In the genomic region with DNA sequence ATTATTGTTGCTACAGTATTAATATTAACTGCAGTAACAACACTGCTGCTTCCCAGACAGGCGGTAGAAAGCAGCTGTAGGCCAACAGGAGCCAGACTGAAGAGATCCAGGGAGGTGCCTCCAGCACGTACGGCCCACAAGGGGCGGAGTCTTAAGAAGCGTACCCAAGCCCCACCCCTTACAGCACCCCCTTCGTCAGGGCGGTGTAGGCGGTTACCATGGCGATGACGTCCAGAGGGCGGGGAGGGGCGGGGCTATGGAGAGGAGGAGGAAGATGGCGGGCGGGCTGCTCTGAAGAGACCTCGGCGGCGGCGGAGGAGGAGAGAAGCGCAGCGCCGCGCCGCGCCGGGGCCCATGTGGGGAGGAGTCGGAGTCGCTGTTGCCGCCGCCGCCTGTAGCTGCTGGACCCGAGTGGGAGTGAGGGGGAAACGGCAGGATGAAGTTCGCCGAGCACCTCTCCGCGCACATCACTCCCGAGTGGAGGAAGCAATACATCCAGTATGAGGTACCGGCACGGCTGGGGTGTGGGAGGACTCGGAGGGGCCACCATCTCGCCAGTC, we compare ENCODE assay signal across 1 cellular context.
TF ChIP-seq lines count a peak whose summit lies in the region.

Gene XPR1, plus strand, starts transcription at position 257 of the 560 bp plus-strand sequence. Its CDS starts 180 bp downstream, at position 437.

TF ChIP-seq in HepG2, 621 proteins besides CTCF, POLR2A, EP300 and RAD21 (continued from another document and continues in another):
- TF ChIP-seq, protein P1, sequence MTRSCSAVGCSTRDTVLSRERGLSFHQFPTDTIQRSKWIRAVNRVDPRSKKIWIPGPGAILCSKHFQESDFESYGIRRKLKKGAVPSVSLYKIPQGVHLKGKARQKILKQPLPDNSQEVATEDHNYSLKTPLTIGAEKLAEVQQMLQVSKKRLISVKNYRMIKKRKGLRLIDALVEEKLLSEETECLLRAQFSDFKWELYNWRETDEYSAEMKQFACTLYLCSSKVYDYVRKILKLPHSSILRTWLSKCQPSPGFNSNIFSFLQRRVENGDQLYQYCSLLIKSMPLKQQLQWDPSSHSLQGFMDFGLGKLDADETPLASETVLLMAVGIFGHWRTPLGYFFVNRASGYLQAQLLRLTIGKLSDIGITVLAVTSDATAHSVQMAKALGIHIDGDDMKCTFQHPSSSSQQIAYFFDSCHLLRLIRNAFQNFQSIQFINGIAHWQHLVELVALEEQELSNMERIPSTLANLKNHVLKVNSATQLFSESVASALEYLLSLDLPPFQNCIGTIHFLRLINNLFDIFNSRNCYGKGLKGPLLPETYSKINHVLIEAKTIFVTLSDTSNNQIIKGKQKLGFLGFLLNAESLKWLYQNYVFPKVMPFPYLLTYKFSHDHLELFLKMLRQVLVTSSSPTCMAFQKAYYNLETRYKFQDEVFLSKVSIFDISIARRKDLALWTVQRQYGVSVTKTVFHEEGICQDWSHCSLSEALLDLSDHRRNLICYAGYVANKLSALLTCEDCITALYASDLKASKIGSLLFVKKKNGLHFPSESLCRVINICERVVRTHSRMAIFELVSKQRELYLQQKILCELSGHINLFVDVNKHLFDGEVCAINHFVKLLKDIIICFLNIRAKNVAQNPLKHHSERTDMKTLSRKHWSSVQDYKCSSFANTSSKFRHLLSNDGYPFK (CRISPR knock-in tag; IDR thresholded peaks at IDR 0.05; ENCODE audit: borderline replicate concordance), result no peak
- peak; percentile 30; the same call in 1 of the 2 replicates for TF ChIP-seq ZFP37 (CRISPR knock-in tag; IDR thresholded peaks at IDR 0.05; ENCODE audit: borderline replicate concordance)
- TF ChIP-seq HNRNPUL1 (IDR thresholded peaks at IDR 0.05; ENCODE audit: low read depth, low read length), result no peak
- no peak for TF ChIP-seq BRCA1 (CRISPR knock-in tag; IDR thresholded peaks at IDR 0.05)
- no peak for TF ChIP-seq RFX5 (IDR thresholded peaks at IDR 0.05; ENCODE audit: low read depth, low read length)
- no peak; the same call in 1 of the 2 replicates for TF ChIP-seq IRX3 (CRISPR knock-in tag; IDR thresholded peaks at IDR 0.05; ENCODE audit: borderline replicate concordance, low read depth)
- peak; percentile 32; the same call in 1 of the 2 replicates for TF ChIP-seq ZNF12 (CRISPR knock-in tag; IDR thresholded peaks at IDR 0.05)
- TF ChIP-seq ZNF614 (CRISPR knock-in tag; IDR thresholded peaks at IDR 0.05; ENCODE audit: borderline replicate concordance), result no peak
- TF ChIP-seq, protein P2, sequence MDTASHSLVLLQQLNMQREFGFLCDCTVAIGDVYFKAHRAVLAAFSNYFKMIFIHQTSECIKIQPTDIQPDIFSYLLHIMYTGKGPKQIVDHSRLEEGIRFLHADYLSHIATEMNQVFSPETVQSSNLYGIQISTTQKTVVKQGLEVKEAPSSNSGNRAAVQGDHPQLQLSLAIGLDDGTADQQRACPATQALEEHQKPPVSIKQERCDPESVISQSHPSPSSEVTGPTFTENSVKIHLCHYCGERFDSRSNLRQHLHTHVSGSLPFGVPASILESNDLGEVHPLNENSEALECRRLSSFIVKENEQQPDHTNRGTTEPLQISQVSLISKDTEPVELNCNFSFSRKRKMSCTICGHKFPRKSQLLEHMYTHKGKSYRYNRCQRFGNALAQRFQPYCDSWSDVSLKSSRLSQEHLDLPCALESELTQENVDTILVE (CRISPR knock-in tag; IDR thresholded peaks at IDR 0.05), result peak; percentile 36; the same call in 1 of the 2 replicates
- no peak for TF ChIP-seq TBX3 (IDR thresholded peaks at IDR 0.05; ENCODE audit: borderline replicate concordance)
- no peak for TF ChIP-seq HNRNPL (IDR thresholded peaks at IDR 0.05; ENCODE audit: low read depth, low read length)
- TF ChIP-seq ZNF282 (IDR thresholded peaks at IDR 0.05; ENCODE audit: partially characterized antibody), result no peak
- TF ChIP-seq, protein P3, sequence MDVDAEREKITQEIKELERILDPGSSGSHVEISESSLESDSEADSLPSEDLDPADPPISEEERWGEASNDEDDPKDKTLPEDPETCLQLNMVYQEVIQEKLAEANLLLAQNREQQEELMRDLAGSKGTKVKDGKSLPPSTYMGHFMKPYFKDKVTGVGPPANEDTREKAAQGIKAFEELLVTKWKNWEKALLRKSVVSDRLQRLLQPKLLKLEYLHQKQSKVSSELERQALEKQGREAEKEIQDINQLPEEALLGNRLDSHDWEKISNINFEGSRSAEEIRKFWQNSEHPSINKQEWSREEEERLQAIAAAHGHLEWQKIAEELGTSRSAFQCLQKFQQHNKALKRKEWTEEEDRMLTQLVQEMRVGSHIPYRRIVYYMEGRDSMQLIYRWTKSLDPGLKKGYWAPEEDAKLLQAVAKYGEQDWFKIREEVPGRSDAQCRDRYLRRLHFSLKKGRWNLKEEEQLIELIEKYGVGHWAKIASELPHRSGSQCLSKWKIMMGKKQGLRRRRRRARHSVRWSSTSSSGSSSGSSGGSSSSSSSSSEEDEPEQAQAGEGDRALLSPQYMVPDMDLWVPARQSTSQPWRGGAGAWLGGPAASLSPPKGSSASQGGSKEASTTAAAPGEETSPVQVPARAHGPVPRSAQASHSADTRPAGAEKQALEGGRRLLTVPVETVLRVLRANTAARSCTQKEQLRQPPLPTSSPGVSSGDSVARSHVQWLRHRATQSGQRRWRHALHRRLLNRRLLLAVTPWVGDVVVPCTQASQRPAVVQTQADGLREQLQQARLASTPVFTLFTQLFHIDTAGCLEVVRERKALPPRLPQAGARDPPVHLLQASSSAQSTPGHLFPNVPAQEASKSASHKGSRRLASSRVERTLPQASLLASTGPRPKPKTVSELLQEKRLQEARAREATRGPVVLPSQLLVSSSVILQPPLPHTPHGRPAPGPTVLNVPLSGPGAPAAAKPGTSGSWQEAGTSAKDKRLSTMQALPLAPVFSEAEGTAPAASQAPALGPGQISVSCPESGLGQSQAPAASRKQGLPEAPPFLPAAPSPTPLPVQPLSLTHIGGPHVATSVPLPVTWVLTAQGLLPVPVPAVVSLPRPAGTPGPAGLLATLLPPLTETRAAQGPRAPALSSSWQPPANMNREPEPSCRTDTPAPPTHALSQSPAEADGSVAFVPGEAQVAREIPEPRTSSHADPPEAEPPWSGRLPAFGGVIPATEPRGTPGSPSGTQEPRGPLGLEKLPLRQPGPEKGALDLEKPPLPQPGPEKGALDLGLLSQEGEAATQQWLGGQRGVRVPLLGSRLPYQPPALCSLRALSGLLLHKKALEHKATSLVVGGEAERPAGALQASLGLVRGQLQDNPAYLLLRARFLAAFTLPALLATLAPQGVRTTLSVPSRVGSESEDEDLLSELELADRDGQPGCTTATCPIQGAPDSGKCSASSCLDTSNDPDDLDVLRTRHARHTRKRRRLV (CRISPR knock-in tag; IDR thresholded peaks at IDR 0.05), result no peak
- no peak for TF ChIP-seq ATAD3A (CRISPR knock-in tag; IDR thresholded peaks at IDR 0.05)
- TF ChIP-seq ZNF800 (CRISPR knock-in tag; IDR thresholded peaks at IDR 0.05), result no peak
- no peak for TF ChIP-seq ZNF460 (CRISPR knock-in tag; IDR thresholded peaks at IDR 0.05; ENCODE audit: borderline replicate concordance)
- TF ChIP-seq ZSCAN30 (CRISPR knock-in tag; IDR thresholded peaks at IDR 0.05), result no peak
- no peak for TF ChIP-seq ZNF841 (CRISPR knock-in tag; IDR thresholded peaks at IDR 0.05; ENCODE audit: borderline replicate concordance)
- TF ChIP-seq ZNF101 (CRISPR knock-in tag; IDR thresholded peaks at IDR 0.05; ENCODE audit: borderline replicate concordance, low read depth), result no peak
- no peak for TF ChIP-seq ATM (IDR thresholded peaks at IDR 0.05; ENCODE audit: borderline replicate concordance)
- TF ChIP-seq HDAC6 (IDR thresholded peaks at IDR 0.05; ENCODE audit: low read depth, low read length), result no peak
- no peak for TF ChIP-seq RELA (CRISPR knock-in tag; IDR thresholded peaks at IDR 0.05)
- TF ChIP-seq ZNF451 (CRISPR knock-in tag; IDR thresholded peaks at IDR 0.05), result no peak
- no peak for TF ChIP-seq SMARCC2 (IDR thresholded peaks at IDR 0.05)
- TF ChIP-seq NFIB (CRISPR knock-in tag; IDR thresholded peaks at IDR 0.05; ENCODE audit: borderline replicate concordance), result no peak
- TF ChIP-seq ZFP36L1 (CRISPR knock-in tag; IDR thresholded peaks at IDR 0.05), result no peak
- TF ChIP-seq CAMTA2 (CRISPR knock-in tag; IDR thresholded peaks at IDR 0.05; ENCODE audit: borderline replicate concordance), result no peak
- no peak for TF ChIP-seq KDM6A (CRISPR knock-in tag; IDR thresholded peaks at IDR 0.05; ENCODE audit: low read depth)
- TF ChIP-seq ZNF639 (CRISPR knock-in tag; conservative IDR thresholded peaks at IDR 0.05), result no peak
- TF ChIP-seq, protein P4, sequence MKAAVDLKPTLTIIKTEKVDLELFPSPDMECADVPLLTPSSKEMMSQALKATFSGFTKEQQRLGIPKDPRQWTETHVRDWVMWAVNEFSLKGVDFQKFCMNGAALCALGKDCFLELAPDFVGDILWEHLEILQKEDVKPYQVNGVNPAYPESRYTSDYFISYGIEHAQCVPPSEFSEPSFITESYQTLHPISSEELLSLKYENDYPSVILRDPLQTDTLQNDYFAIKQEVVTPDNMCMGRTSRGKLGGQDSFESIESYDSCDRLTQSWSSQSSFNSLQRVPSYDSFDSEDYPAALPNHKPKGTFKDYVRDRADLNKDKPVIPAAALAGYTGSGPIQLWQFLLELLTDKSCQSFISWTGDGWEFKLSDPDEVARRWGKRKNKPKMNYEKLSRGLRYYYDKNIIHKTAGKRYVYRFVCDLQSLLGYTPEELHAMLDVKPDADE (CRISPR knock-in tag; IDR thresholded peaks at IDR 0.05), result no peak
- no peak for TF ChIP-seq ZNF670 (CRISPR knock-in tag; IDR thresholded peaks at IDR 0.05; ENCODE audit: borderline replicate concordance)
- no peak for TF ChIP-seq FOXP1 (IDR thresholded peaks at IDR 0.05)
- TF ChIP-seq FOXP1 (CRISPR knock-in tag; IDR thresholded peaks at IDR 0.05), result no peak
- TF ChIP-seq, protein P5, sequence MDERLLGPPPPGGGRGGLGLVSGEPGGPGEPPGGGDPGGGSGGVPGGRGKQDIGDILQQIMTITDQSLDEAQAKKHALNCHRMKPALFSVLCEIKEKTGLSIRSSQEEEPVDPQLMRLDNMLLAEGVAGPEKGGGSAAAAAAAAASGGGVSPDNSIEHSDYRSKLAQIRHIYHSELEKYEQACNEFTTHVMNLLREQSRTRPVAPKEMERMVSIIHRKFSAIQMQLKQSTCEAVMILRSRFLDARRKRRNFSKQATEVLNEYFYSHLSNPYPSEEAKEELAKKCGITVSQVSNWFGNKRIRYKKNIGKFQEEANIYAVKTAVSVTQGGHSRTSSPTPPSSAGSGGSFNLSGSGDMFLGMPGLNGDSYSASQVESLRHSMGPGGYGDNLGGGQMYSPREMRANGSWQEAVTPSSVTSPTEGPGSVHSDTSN (CRISPR knock-in tag; IDR thresholded peaks at IDR 0.05), result peak; percentile 38; the same call in 1 of the 2 replicates
- no peak for TF ChIP-seq ZNF562 (CRISPR knock-in tag; IDR thresholded peaks at IDR 0.05; ENCODE audit: borderline replicate concordance)
- TF ChIP-seq ZNF597 (CRISPR knock-in tag; IDR thresholded peaks at IDR 0.05), result no peak
- no peak for TF ChIP-seq ZNF335 (CRISPR knock-in tag; IDR thresholded peaks at IDR 0.05)
- TF ChIP-seq TSC22D2 (CRISPR knock-in tag; IDR thresholded peaks at IDR 0.05; ENCODE audit: borderline replicate concordance), result no peak
- TF ChIP-seq, protein P6, sequence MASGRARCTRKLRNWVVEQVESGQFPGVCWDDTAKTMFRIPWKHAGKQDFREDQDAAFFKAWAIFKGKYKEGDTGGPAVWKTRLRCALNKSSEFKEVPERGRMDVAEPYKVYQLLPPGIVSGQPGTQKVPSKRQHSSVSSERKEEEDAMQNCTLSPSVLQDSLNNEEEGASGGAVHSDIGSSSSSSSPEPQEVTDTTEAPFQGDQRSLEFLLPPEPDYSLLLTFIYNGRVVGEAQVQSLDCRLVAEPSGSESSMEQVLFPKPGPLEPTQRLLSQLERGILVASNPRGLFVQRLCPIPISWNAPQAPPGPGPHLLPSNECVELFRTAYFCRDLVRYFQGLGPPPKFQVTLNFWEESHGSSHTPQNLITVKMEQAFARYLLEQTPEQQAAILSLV (CRISPR knock-in tag; IDR thresholded peaks at IDR 0.05; ENCODE audit: borderline replicate concordance), result no peak
- no peak for TF ChIP-seq HNRNPH1 (optimal IDR thresholded peaks at IDR 0.05; ENCODE audit: low read depth, low read length)
- no peak for TF ChIP-seq ZNF24 (IDR thresholded peaks at IDR 0.05)
- TF ChIP-seq MXD1 (CRISPR knock-in tag; IDR thresholded peaks at IDR 0.05), result no peak
